ENCODE assay signal across 8 cellular contexts in the genomic region with DNA sequence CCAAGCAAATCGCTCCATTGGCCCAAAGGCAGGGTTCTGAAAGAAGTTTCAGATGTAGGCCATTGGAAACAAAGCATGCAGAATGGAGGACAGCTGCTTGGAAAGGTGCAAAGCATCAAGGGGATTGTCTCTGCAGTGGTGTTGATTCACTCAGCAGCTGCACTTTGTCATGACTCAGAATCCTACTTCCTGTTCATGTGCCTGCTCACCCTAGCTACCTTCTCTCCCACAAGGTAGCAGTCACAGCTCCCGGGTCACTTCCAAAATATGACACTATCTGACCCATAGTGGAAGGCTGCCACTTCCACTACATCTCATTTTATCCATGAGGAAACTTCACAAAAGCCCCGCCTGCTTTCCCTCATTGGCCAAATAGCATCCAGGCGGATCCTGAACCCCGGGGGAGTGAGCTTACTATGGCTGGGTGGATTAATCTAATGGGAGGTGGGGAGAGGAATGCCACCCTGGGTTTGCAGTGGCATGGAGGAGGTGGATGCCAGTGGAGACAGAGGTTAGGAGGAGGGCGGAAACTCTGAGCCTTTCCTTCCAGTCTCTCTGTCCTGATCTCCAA.
DNase-seq lines count a peak whose midpoint lies in the region; ATAC-seq and TF ChIP-seq lines count a peak whose summit lies in the region.

No MANE protein-coding gene starts in this region.

- no peaks in the 10 kb centered on the region for H3K4me1 ChIP-seq in foreskin keratinocyte

- ATAC-seq in GM18498 (IDR thresholded peaks at IDR 0.05; ENCODE audit: unreplicated experiment) (peak; percentile 56), GM21737 (IDR thresholded peaks at IDR 0.05; ENCODE audit: unreplicated experiment) (peak; percentile 68), foreskin keratinocyte (peak; percentile 95)

- H3K27ac ChIP-seq in foreskin keratinocyte = no peak overlapping the region

- peak; percentile 24 for TF ChIP-seq CTCF in foreskin keratinocyte (conservative IDR thresholded peaks at IDR 0.05)

- DNase-seq in NCI-H146 treated with DMSO at 0.1 percent for 48 hours (lab: John Stamatoyannopoulos, UW; ENCODE audit: unreplicated experiment) (peak; percentile 2), foreskin keratinocyte (peak; percentile 53 to 74), CD1c-positive myeloid dendritic cell (ENCODE audit: extremely low spot score) (no peak), NCI-H1105 treated with DMSO at 0.1 percent for 48 hours (lab: John Stamatoyannopoulos, UW) (no peak), NCI-H1436 (lab: John Stamatoyannopoulos, UW) (no peak), islet precursor cell (no peak)

- peaks cover 10% of the 10 kb centered on the region for H3K27me3 ChIP-seq in foreskin keratinocyte

Comparison
In these comparisons a context has a peak if more than half of its experiments do, and no peak if none do; other contexts are left out.
1. DNase-seq: peak in NCI-H146 treated with DMSO at 0.1 percent for 48 hours (single experiment) and foreskin keratinocyte (2 of 2); none in CD1c-positive myeloid dendritic cell (single experiment), NCI-H1105 treated with DMSO at 0.1 percent for 48 hours (single experiment), NCI-H1436 (single experiment) and islet precursor cell (single experiment).
2. Peak in every context shown above with its lines, with median percentiles within 50 percentile points of each other: ATAC-seq.